Comparison of ENCODE assay signal across 17 cellular contexts in genomic region chr10:2933041-2933440, GRCh38.
DNase-seq lines count a peak whose midpoint lies in the region; ATAC-seq and TF ChIP-seq lines count a peak whose summit lies in the region.
"Had no signal": no experiment of that assay in that cellular context is flagged by ENCODE, and none has a peak within 500 bp of the region (broad histone marks: within the 10 kb centered on the region; RNA-seq: fewer than 3 reads in every experiment).

No MANE protein-coding gene starts in this region.

- H3K14ac ChIP-seq in IMR-90 (replicated peaks; ENCODE audit: low read depth, low read length) = no peak overlapping the region

- TF ChIP-seq RAD21 in IMR-90 (IDR thresholded peaks at IDR 0.05; ENCODE audit: low read length) = no peak

- H2AK5ac ChIP-seq in IMR-90 (ENCODE audit: low read depth, low read length) = peak overlapping the region; percentile 73; the same call in 1 of the 2 replicates

- H3K4me2 ChIP-seq in IMR-90 (ENCODE audit: low read depth, low read length) (no peak overlapping the region), hepatocyte (no peak overlapping the region)

- H3K79me2 ChIP-seq in hepatocyte = no peaks in the 10 kb centered on the region

- H3K4me3 ChIP-seq in IMR-90 (ENCODE audit: insufficient read depth, low read depth, low read length) (no peak overlapping the region), hepatocyte (no peak overlapping the region)
- H3K4me3 ChIP-seq: SJSA1 had no signal

- dilution Hi-C loops in IMR-90 (cut with HindIII; ENCODE audit: low sequenced_read_pairs, unreplicated experiment) = loop anchor here (25.0 kb wide), 1 partner anchor 104 kb away; no protein-coding TSS in a partner anchor

- H3K36me3 ChIP-seq in IMR-90 (ENCODE audit: control insufficient read depth, insufficient read depth, low read length) = no peaks in the 10 kb centered on the region
- H3K36me3 ChIP-seq in hepatocyte (replicated peaks; ENCODE audit: insufficient read depth, low read depth) = no peaks in the 10 kb centered on the region
- H3K36me3 ChIP-seq: SJSA1 had no signal

- H4K20me1 ChIP-seq in IMR-90 (ENCODE audit: insufficient read depth, low read length) (no peaks in the 10 kb centered on the region), hepatocyte (ENCODE audit: insufficient read depth, poor library complexity, severe bottlenecking) (no peaks in the 10 kb centered on the region)

- no peak overlapping the region for H2BK15ac ChIP-seq in IMR-90 (ENCODE audit: low read depth, low read length)

- no peak overlapping the region for H3K56ac ChIP-seq in IMR-90 (ENCODE audit: extremely low read depth, insufficient read depth, low read length)

- no peaks in the 10 kb centered on the region for H3K79me1 ChIP-seq in IMR-90 (ENCODE audit: low read depth in 1 of 2, low read length in 2 of 2)

- H3K18ac ChIP-seq in IMR-90 (ENCODE audit: low read depth, low read length) = no peak overlapping the region

- DNase-seq in IMR-90 (no peak), astrocyte of the hippocampus (ENCODE audit: low read depth, low spot score) (peak; percentile 65), fibroblast of gingiva (ENCODE audit: low read depth) (peak; percentile 6), renal cortical epithelial cell (ENCODE audit: low read depth) (peak; percentile 30), NCI-H187 (lab: John Stamatoyannopoulos, UW) (no peak), AG08396 (ENCODE audit: low spot score) (no peak), RPMI8226 (no peak), hepatocyte (ENCODE audit: low spot score) (no peak)
- DNase-seq: CD4-positive, alpha-beta memory T cell; MV-4-11; NCI-H1417; NCI-H1930; NCI-H69; OCI-M1 had no signal

- H3K27ac ChIP-seq in IMR-90 (ENCODE audit: insufficient read depth, low read length) (no peak overlapping the region), hepatocyte (no peak overlapping the region)
- H3K27ac ChIP-seq: HL-60, SJSA1 had no signal

- no peak overlapping the region for H3K23ac ChIP-seq in IMR-90 (ENCODE audit: low read depth, low read length)

- WGBS in IMR-90 (ENCODE audit: extremely low coverage in 2 of 2, insufficient read length in 1 of 2), 2 experiments = 97% methylated on average over 5 of the region's 10 CpGs; no CpG with 5 or more reads in 1 of the 2 experiments
- WGBS in hepatocyte (ENCODE audit: low lambda C conversion rate, missing lambda C conversion rate) = 91% methylated on average over 10 of the region's 10 CpGs

- BruUV-seq in IMR-90 (replicated peaks; lab: Mats Ljungman, UMichigan) = no TSS peak

- 0 out of 2 replicates have a peak, but pooled peaks cover 2% of the 10 kb centered on the region for H3K4me1 ChIP-seq in IMR-90 (ENCODE audit: control insufficient read depth, insufficient read depth, low read length)
- H3K4me1 ChIP-seq in hepatocyte (ENCODE audit: insufficient read depth) = no peaks in the 10 kb centered on the region
- H3K4me1 ChIP-seq: SJSA1 had no signal

- peak overlapping the region; percentile 44 for H2AFZ ChIP-seq in IMR-90 (replicated peaks; ENCODE audit: low read length, poor library complexity)
- no peak overlapping the region for H2AFZ ChIP-seq in hepatocyte

- H3K4ac ChIP-seq in IMR-90 (ENCODE audit: low read depth, low read length) = no peak overlapping the region; the same call in 1 of the 2 replicates

- ATAC-seq in IMR-90 (ENCODE audit: low read depth) = no peak
- ATAC-seq: HCT116 had no signal

- POLR2A ChIA-PET in IMR-90 (lab: Charles Lee; ENCODE audit: unreplicated experiment) = no interaction called here

- H4K91ac ChIP-seq in IMR-90 (ENCODE audit: insufficient read depth, low read depth, low read length) = peak overlapping the region; percentile 25

- H3K9me1 ChIP-seq in IMR-90 (ENCODE audit: insufficient read depth, low read length) = no peaks in the 10 kb centered on the region

- H3K9me3 ChIP-seq in IMR-90 (ENCODE audit: control insufficient read depth, insufficient read depth, low read length) (no peaks in the 10 kb centered on the region), hepatocyte (ENCODE audit: low read depth) (no peaks in the 10 kb centered on the region)
- H3K9me3 ChIP-seq: SJSA1 had no signal

- no peak overlapping the region for H4K8ac ChIP-seq in IMR-90 (ENCODE audit: low read depth in 2 of 2, low read length in 2 of 2)

- H3K27me3 ChIP-seq in IMR-90 (ENCODE audit: control insufficient read depth, insufficient read depth, low read length) = peaks cover 7% of the 10 kb centered on the region
- H3K27me3 ChIP-seq in hepatocyte = peaks cover 10% of the 10 kb centered on the region
- H3K27me3 ChIP-seq: SJSA1 had no signal

- CTCF ChIA-PET in IMR-90 (lab: Yijun Ruan, JAX) = interaction anchor here (1.3 to 1.5 kb wide), 2 partner anchors 22 to 113 kb away, joined by 3 read pairs; no protein-coding TSS in a partner anchor

- 0 out of 2 replicates have a peak overlapping the region, but pooled peaks have one; percentile 36 for H2BK20ac ChIP-seq in IMR-90 (ENCODE audit: low read depth, low read length)

- TF ChIP-seq POLR2A in IMR-90 (IDR thresholded peaks at IDR 0.05; ENCODE audit: low read depth, low read length) = no peak

- H3K9me2 ChIP-seq in hepatocyte (replicated peaks; ENCODE audit: insufficient read depth) = no peaks in the 10 kb centered on the region

- in situ Hi-C loops in IMR-90 (cut with MboI; ENCODE audit: low sequenced_read_pairs) = loop anchor here (5.0 kb wide), 1 partner anchor 109 kb away; no protein-coding TSS in a partner anchor

- intact Hi-C loops in IMR-90 (cut with micrococcal nuclease) = no loop called here

- no peak overlapping the region for H2BK120ac ChIP-seq in IMR-90 (ENCODE audit: low read depth, low read length)

- no peak overlapping the region for H2BK5ac ChIP-seq in IMR-90 (ENCODE audit: low read depth, low read length, poor library complexity, severe bottlenecking)

- TF ChIP-seq CTCF in IMR-90 (conservative IDR thresholded peaks at IDR 0.05; ENCODE audit: low read depth, low read length) (no peak), hepatocyte (IDR thresholded peaks at IDR 0.05; ENCODE audit: poor library complexity) (no peak)

- H3K9ac ChIP-seq in IMR-90 (ENCODE audit: low read depth, low read length) = no peak overlapping the region

- no peak overlapping the region; the same call in 1 of the 2 replicates for H4K5ac ChIP-seq in IMR-90 (ENCODE audit: low read depth, low read length)

- no peak overlapping the region for H2AK9ac ChIP-seq in IMR-90 (replicated peaks; ENCODE audit: low read depth, low read length, poor library complexity)

TF ChIP-seq in IMR-90, 13 proteins besides CTCF, POLR2A, EP300 and RAD21:
- TF ChIP-seq RFX5 (IDR thresholded peaks at IDR 0.05; ENCODE audit: low read depth, low read length) (no peak), MAZ (IDR thresholded peaks at IDR 0.05; ENCODE audit: borderline replicate concordance, low read depth, low read length) (no peak), CEBPB (IDR thresholded peaks at IDR 0.05; ENCODE audit: low read depth, low read length) (no peak), ELK1 (IDR thresholded peaks at IDR 0.05; ENCODE audit: borderline replicate concordance, low read depth, low read length) (no peak), MAFK (IDR thresholded peaks at IDR 0.05; ENCODE audit: low read depth, low read length) (no peak), CHD1 (IDR thresholded peaks at IDR 0.05; ENCODE audit: low read depth, low read length) (no peak), BHLHE40 (IDR thresholded peaks at IDR 0.05; ENCODE audit: low read depth, low read length) (no peak)

Comparison
In these comparisons a context has a peak if more than half of its experiments do, and no peak if none do; other contexts are left out.
1. DNase-seq: peak in astrocyte of the hippocampus (single experiment), fibroblast of gingiva (single experiment) and renal cortical epithelial cell (single experiment); none in IMR-90 (single experiment), NCI-H187 (0 of 2), AG08396 (single experiment), RPMI8226 (single experiment) and hepatocyte (single experiment).